31 cellular contexts compared by ENCODE assay signal in genomic region chr3:187385296-187385695, GRCh38. TPM values are rescaled to one million over a fixed set of nuclear protein-coding genes. Genes with fewer than 3 reads are reported as not detected.
"Had no signal": no experiment of that assay in that cellular context is flagged by ENCODE, and none has a peak within 500 bp of the region (broad histone marks: within the 10 kb centered on the region; RNA-seq: fewer than 3 reads in every experiment).

No MANE protein-coding gene starts in this region.

- FAIRE-seq: K562 had no signal

- H3K4me1 Mint-ChIP-seq: activated naive CD8-positive, alpha-beta T cell treated with anti-CD3 and anti-CD28 coated beads, Interleukin-2, amount 10 ng/mL, durations not matched to agents 7 days and 5 days had no signal

- H3K27ac Mint-ChIP-seq: activated CD8-positive, alpha-beta T cell treated with anti-CD3 and anti-CD28 coated beads for 36 hours; activated naive CD4-positive, alpha-beta T cell treated with anti-CD3 and anti-CD28 coated beads, Interleukin-2, amount 50 U/mL, for 24 hours; activated naive CD8-positive, alpha-beta T cell treated with anti-CD3 and anti-CD28 coated beads, Interleukin-2, amount 10 ng/mL, durations not matched to agents 7 days and 5 days; activated T-helper 2 cell treated with anti-CD3 and anti-CD28 coated beads, Interferon-gamma antibody, Interleukin-2, Interleukin-4, amounts not matched to agents 10 μg/mL and 5 μg/mL and 100 μg/mL, durations not matched to agents 14 hours and 24 hours and 36 hours had no signal

- H3K4me3 ChIP-seq: ascending aorta, K562, MG63, Peyer's patch had no signal

- H3K9me3 ChIP-seq: ascending aorta, Peyer's patch had no signal

- H3K36me3 ChIP-seq: ascending aorta, MG63, Peyer's patch, WERI-Rb-1 had no signal

- H3K4me1 ChIP-seq: ascending aorta, Peyer's patch had no signal

- DNase-seq: activated CD4-positive, alpha-beta T cell treated with anti-CD3 and anti-CD28 coated beads for 1 hour; activated CD4-positive, alpha-beta T cell treated with anti-CD3 and anti-CD28 coated beads for 48 hours; activated CD4-positive, CD25-positive, alpha-beta regulatory T cell; activated CD8-positive, alpha-beta T cell treated with anti-CD3 and anti-CD28 coated beads for 36 hours; activated gamma-delta T cell; activated naive CD4-positive, alpha-beta T cell treated with Interleukin-2 at 50 U/mL for 16 hours; activated naive CD8-positive, alpha-beta T cell treated with anti-CD3 and anti-CD28 coated beads, Interleukin-2, amount 10 ng/mL, durations not matched to agents 7 days and 5 days; activated T-cell treated with anti-CD3 and anti-CD28 coated beads, Interleukin-2, amount 50 U/mL, for 1 hour; amygdala; MG63; NCI-H1048; NCI-H1105 treated with DMSO at 0.1 percent for 48 hours; NCI-H1436; NCI-H1694; NCI-H1930; NCI-H2081 treated with DMSO at 0.1 percent for 48 hours; NCI-H345; NCI-H524 treated with DMSO at 0.1 percent for 48 hours; NK-92 treated with Interleukin-12 subunit alpha and Interleukin-12 subunit beta, amount 100 ng/mL, for 24 hours; PC-3; Peyer's patch; RPMI8226; SIG-M5; SW 1271; T1000; WERI-Rb-1 had no signal

- H3K27me3 ChIP-seq: ascending aorta, MG63, Peyer's patch had no signal

- H3K27me3 Mint-ChIP-seq: activated naive CD4-positive, alpha-beta T cell treated with anti-CD3 and anti-CD28 coated beads, Interleukin-2, amount 50 U/mL, for 24 hours had no signal

- H3K27ac ChIP-seq: ascending aorta, Peyer's patch, WERI-Rb-1 had no signal

- H3K4me3 Mint-ChIP-seq: activated CD8-positive, alpha-beta T cell treated with anti-CD3 and anti-CD28 coated beads for 36 hours; activated naive CD4-positive, alpha-beta T cell treated with anti-CD3 and anti-CD28 coated beads, Interleukin-2, amount 50 U/mL, for 24 hours; activated naive CD8-positive, alpha-beta T cell treated with anti-CD3 and anti-CD28 coated beads, Interleukin-2, amount 10 ng/mL, durations not matched to agents 7 days and 5 days had no signal

- ATAC-seq: activated CD8-positive, alpha-beta T cell treated with anti-CD3 and anti-CD28 coated beads for 36 hours; K562; PC-3 had no signal

RNA-seq across cellular contexts. Expression of gene RTP4, which starts 17.1 kb away (rescaled TPM):
- total RNA-seq: ascending aorta, K562, NCI-H460 had no signal
